ENCODE assay signal across 11 cellular contexts in the genomic region with DNA sequence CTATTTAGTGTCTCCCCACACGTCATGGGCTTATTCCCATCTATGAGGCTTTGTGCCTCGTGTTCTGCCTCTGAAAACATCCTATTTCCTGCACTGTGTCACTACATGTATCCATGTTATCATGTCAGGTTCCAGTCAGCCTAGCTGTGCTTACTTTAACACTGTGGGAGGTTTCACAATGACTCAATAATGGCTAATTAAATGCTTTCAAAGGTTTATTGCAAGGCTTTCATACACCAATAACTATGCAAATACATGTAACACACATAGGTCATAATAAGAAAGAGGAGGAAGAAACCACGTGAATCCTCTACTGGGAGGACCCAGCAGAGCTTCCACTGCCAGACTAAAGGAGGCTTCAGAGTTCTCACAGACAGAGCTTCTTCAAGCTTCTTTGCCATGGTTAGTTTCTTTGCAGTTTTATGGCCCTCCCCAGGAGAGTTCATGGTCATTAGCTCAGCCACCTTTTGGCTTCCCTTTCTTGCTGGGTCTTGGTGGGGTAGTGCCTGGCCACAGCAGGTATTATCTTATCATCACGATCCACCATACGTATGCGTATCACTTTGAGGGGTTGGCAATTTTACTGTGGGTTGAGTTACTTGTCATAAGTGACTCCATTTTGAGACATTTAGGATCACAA. TPM values are rescaled to one million over a fixed set of nuclear protein-coding genes. Genes with fewer than 3 reads are reported as not detected.
A peak's percentile ranks its signal among the peaks of the same experiment; 100 is the strongest.
DNase-seq lines count a peak whose midpoint lies in the region; ATAC-seq and TF ChIP-seq lines count a peak whose summit lies in the region.
"Had no signal": no experiment of that assay in that cellular context is flagged by ENCODE, and none has a peak within 500 bp of the region (broad histone marks: within the 10 kb centered on the region; RNA-seq: fewer than 3 reads in every experiment).

No MANE protein-coding gene starts in this region.

- no peak overlapping the region for H3K4me3 ChIP-seq in MG63
- H3K4me3 ChIP-seq: BLaER1 treated with 17β-estradiol and CSF1 and Interleukin-3, amounts not matched to agents 10 nM and 100 nM; ovary had no signal

- DNase-seq in GM13977 (ENCODE audit: low spot score), result peak; percentile 74
- peak; percentile 26 for DNase-seq in NCI-H748 treated with DMSO at 0.1 percent for 48 hours (lab: John Stamatoyannopoulos, UW)
- no peak for DNase-seq in activated CD4-positive, CD25-positive, alpha-beta regulatory T cell treated with anti-CD3 and anti-CD28 coated beads, Interleukin-2, amount 50 U/mL, for 72 hours
- no peak for DNase-seq in nucleus accumbens (lab: John Stamatoyannopoulos, UW)
- DNase-seq in MG63, result no peak
- DNase-seq: ovary had no signal

- in situ Hi-C loops in GM13977 (cut with MboI; ENCODE audit: low pct_unique_long_range_greater_than_20kb, low sequenced_read_pairs, unreplicated experiment), result no loop called here

- no peaks in the 10 kb centered on the region for H3K9me3 ChIP-seq in MG63
- H3K9me3 ChIP-seq: BLaER1 treated with 17β-estradiol and CSF1 and Interleukin-3, amounts not matched to agents 10 nM and 100 nM; ovary had no signal

- H3K36me3 ChIP-seq in MG63, result no peaks in the 10 kb centered on the region
- H3K36me3 ChIP-seq: BLaER1 treated with 17β-estradiol and CSF1 and Interleukin-3, amounts not matched to agents 10 nM and 100 nM; ovary had no signal

- no peak for TF ChIP-seq CTCF in GM13977 (IDR thresholded peaks at IDR 0.05; ENCODE audit: extremely low read depth, insufficient read depth, missing control alignments)

- ATAC-seq in GM19463 (IDR thresholded peaks at IDR 0.05; ENCODE audit: unreplicated experiment) (peak; percentile 98), HG02973 (IDR thresholded peaks at IDR 0.05; ENCODE audit: unreplicated experiment) (peak; percentile 98)
- ATAC-seq in activated CD4-positive, CD25-positive, alpha-beta regulatory T cell treated with anti-CD3 and anti-CD28 coated beads, Interleukin-2, amount 50 U/mL, for 24 hours, result no peak
- ATAC-seq: WTC11 had no signal

- H3K27me3 ChIP-seq in MG63, result no peaks in the 10 kb centered on the region
- H3K27me3 ChIP-seq: ovary had no signal

RNA-seq across cellular contexts. Expression of gene COLEC12, which starts 5.1 kb away (rescaled TPM):
- 27.4 and 28.2 TPM in 2 replicates for total RNA-seq in MG63 (2014; rRNA removed; shearing (Covaris generic); ENCODE audit: low replicate concordance)

Comparison
In these comparisons a context has a peak if more than half of its experiments do, and no peak if none do; other contexts are left out.
1. DNase-seq: peak in GM13977 (single experiment) and NCI-H748 treated with DMSO at 0.1 percent for 48 hours (single experiment); none in activated CD4-positive, CD25-positive, alpha-beta regulatory T cell treated with anti-CD3 and anti-CD28 coated beads, Interleukin-2, amount 50 U/mL, for 72 hours (single experiment), nucleus accumbens (0 of 56) and MG63 (single experiment).
2. ATAC-seq: peak in GM19463 (single experiment) and HG02973 (single experiment); none in activated CD4-positive, CD25-positive, alpha-beta regulatory T cell treated with anti-CD3 and anti-CD28 coated beads, Interleukin-2, amount 50 U/mL, for 24 hours (0 of 2).